In genomic region chrX:153649178-153649914, GRCh38 we compare ENCODE assay signal across 1 cellular context.
A peak's percentile ranks its signal among the peaks of the same experiment; 100 is the strongest.
TF ChIP-seq lines count a peak whose summit lies in the region.

No MANE protein-coding gene starts in this region.

TF ChIP-seq in HepG2, 621 proteins besides CTCF, POLR2A, EP300 and RAD21 (continued from another document):
- TF ChIP-seq RBFOX2 (IDR thresholded peaks at IDR 0.05; ENCODE audit: low read depth, low read length) (peak; percentile 80), TSC22D2 (CRISPR knock-in tag; IDR thresholded peaks at IDR 0.05; ENCODE audit: borderline replicate concordance) (no peak), NFATC3 (CRISPR knock-in tag; IDR thresholded peaks at IDR 0.05) (no peak), MIER2 (CRISPR knock-in tag; IDR thresholded peaks at IDR 0.05) (no peak), CREM (IDR thresholded peaks at IDR 0.05) (no peak), CREM (CRISPR knock-in tag; IDR thresholded peaks at IDR 0.05) (no peak), ZNF605 (CRISPR knock-in tag; IDR thresholded peaks at IDR 0.05) (no peak), TCF12 (IDR thresholded peaks at IDR 0.05) (no peak), TCF12 (CRISPR knock-in tag; IDR thresholded peaks at IDR 0.05) (no peak), MXI1 (IDR thresholded peaks at IDR 0.05; ENCODE audit: borderline replicate concordance, low read depth, low read length) (peak; percentile 14; the same call in 1 of the 3 replicates), POLR2AphosphoS5 (IDR thresholded peaks at IDR 0.05; ENCODE audit: low read depth, low read length) (no peak; the same call in 1 of the 2 replicates), THAP8 (CRISPR knock-in tag; IDR thresholded peaks at IDR 0.05; ENCODE audit: borderline replicate concordance) (no peak), POLR2G (IDR thresholded peaks at IDR 0.05; ENCODE audit: low read depth, low read length) (0 out of 2 replicates have a peak, but pooled peaks have one; percentile 29), PPARG (CRISPR knock-in tag; conservative IDR thresholded peaks at IDR 0.05) (no peak), FLYWCH1 (CRISPR knock-in tag; IDR thresholded peaks at IDR 0.05) (no peak), KLF16 (CRISPR knock-in tag; IDR thresholded peaks at IDR 0.05) (no peak), SPEN (CRISPR knock-in tag; IDR thresholded peaks at IDR 0.05; ENCODE audit: low read depth) (no peak), ZNF260 (CRISPR knock-in tag; IDR thresholded peaks at IDR 0.05; ENCODE audit: borderline replicate concordance, low read depth) (no peak), NFYB (CRISPR knock-in tag; IDR thresholded peaks at IDR 0.05) (no peak), SALL2 (CRISPR knock-in tag; IDR thresholded peaks at IDR 0.05) (no peak), MED1 (CRISPR knock-in tag; IDR thresholded peaks at IDR 0.05) (peak; percentile 34; the same call in 1 of the 2 replicates), KMT2B (CRISPR knock-in tag; IDR thresholded peaks at IDR 0.05) (no peak), GABPA (IDR thresholded peaks at IDR 0.05; ENCODE audit: low read depth, low read length) (no peak), GABPA (CRISPR knock-in tag; IDR thresholded peaks at IDR 0.05; ENCODE audit: low read depth) (no peak), ZNF282 (IDR thresholded peaks at IDR 0.05; ENCODE audit: partially characterized antibody) (no peak), NR2F1 (CRISPR knock-in tag; IDR thresholded peaks at IDR 0.05) (no peak)
- TF ChIP-seq, protein P1, sequence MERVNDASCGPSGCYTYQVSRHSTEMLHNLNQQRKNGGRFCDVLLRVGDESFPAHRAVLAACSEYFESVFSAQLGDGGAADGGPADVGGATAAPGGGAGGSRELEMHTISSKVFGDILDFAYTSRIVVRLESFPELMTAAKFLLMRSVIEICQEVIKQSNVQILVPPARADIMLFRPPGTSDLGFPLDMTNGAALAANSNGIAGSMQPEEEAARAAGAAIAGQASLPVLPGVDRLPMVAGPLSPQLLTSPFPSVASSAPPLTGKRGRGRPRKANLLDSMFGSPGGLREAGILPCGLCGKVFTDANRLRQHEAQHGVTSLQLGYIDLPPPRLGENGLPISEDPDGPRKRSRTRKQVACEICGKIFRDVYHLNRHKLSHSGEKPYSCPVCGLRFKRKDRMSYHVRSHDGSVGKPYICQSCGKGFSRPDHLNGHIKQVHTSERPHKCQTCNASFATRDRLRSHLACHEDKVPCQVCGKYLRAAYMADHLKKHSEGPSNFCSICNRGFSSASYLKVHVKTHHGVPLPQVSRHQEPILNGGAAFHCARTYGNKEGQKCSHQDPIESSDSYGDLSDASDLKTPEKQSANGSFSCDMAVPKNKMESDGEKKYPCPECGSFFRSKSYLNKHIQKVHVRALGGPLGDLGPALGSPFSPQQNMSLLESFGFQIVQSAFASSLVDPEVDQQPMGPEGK (CRISPR knock-in tag; IDR thresholded peaks at IDR 0.05), result peak; percentile 15; the same call in 1 of the 2 replicates
- TF ChIP-seq, protein P2, sequence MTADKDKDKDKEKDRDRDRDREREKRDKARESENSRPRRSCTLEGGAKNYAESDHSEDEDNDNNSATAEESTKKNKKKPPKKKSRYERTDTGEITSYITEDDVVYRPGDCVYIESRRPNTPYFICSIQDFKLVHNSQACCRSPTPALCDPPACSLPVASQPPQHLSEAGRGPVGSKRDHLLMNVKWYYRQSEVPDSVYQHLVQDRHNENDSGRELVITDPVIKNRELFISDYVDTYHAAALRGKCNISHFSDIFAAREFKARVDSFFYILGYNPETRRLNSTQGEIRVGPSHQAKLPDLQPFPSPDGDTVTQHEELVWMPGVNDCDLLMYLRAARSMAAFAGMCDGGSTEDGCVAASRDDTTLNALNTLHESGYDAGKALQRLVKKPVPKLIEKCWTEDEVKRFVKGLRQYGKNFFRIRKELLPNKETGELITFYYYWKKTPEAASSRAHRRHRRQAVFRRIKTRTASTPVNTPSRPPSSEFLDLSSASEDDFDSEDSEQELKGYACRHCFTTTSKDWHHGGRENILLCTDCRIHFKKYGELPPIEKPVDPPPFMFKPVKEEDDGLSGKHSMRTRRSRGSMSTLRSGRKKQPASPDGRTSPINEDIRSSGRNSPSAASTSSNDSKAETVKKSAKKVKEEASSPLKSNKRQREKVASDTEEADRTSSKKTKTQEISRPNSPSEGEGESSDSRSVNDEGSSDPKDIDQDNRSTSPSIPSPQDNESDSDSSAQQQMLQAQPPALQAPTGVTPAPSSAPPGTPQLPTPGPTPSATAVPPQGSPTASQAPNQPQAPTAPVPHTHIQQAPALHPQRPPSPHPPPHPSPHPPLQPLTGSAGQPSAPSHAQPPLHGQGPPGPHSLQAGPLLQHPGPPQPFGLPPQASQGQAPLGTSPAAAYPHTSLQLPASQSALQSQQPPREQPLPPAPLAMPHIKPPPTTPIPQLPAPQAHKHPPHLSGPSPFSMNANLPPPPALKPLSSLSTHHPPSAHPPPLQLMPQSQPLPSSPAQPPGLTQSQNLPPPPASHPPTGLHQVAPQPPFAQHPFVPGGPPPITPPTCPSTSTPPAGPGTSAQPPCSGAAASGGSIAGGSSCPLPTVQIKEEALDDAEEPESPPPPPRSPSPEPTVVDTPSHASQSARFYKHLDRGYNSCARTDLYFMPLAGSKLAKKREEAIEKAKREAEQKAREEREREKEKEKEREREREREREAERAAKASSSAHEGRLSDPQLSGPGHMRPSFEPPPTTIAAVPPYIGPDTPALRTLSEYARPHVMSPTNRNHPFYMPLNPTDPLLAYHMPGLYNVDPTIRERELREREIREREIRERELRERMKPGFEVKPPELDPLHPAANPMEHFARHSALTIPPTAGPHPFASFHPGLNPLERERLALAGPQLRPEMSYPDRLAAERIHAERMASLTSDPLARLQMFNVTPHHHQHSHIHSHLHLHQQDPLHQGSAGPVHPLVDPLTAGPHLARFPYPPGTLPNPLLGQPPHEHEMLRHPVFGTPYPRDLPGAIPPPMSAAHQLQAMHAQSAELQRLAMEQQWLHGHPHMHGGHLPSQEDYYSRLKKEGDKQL (CRISPR knock-in tag; IDR thresholded peaks at IDR 0.05; ENCODE audit: low read depth), result no peak
- TF ChIP-seq, protein P3, sequence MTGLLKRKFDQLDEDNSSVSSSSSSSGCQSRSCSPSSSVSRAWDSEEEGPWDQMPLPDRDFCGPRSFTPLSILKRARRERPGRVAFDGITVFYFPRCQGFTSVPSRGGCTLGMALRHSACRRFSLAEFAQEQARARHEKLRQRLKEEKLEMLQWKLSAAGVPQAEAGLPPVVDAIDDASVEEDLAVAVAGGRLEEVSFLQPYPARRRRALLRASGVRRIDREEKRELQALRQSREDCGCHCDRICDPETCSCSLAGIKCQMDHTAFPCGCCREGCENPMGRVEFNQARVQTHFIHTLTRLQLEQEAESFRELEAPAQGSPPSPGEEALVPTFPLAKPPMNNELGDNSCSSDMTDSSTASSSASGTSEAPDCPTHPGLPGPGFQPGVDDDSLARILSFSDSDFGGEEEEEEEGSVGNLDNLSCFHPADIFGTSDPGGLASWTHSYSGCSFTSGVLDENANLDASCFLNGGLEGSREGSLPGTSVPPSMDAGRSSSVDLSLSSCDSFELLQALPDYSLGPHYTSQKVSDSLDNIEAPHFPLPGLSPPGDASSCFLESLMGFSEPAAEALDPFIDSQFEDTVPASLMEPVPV (CRISPR knock-in tag; IDR thresholded peaks at IDR 0.05), result no peak
